ENCODE assay signal across 32 cellular contexts in the genomic region with DNA sequence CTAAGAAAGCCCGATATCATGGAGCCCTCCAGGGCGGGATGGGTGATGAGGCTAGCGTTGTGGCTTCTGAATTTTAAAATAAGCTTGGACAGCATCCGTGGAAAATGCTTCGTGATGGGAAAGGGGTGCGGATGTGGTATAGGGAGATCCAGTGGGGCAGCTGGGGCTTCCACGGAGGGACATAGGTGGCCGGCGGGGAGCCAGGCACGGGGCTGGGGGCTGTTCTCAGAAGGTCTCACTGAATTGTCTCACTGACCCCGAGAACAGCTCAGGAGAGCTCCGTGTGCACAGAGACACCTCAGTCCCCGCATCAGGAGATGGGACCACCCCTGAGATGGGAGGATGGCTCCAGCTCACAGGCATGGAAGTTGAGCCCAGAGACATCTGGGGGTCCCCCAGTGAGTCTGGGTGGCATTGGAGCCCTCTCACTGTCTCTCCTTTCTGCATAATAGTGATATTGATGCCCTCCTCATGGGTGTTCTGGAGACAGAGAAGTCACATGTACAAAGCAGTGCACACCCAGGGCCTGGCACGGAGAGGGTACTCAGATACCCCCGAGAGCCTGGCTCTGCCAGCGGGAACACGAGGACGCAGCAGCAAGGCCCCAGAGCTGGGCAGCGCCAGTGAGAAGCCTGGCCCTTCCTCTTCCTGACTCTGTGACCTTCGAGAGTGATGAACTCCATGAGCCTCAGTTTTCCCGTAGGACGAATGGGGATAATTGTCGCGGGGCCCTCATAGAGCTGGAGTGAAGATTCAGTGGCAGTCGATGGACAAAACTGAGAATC.
"Had no signal": no experiment of that assay in that cellular context is flagged by ENCODE, and none has a peak within 500 bp of the region (broad histone marks: within the 10 kb centered on the region; RNA-seq: fewer than 3 reads in every experiment).

No MANE protein-coding gene starts in this region.

- H3K4me1 ChIP-seq: ascending aorta, breast epithelium, colonic mucosa, heart left ventricle had no signal

- FAIRE-seq: frontal cortex had no signal

- H3K9me3 Mint-ChIP-seq: activated B cell treated with CpG ODN at 0.5 μM for 24 hours; activated CD8-positive, alpha-beta T cell treated with anti-CD3 and anti-CD28 coated beads for 36 hours; activated naive CD4-positive, alpha-beta T cell treated with anti-CD3 and anti-CD28 coated beads, Interleukin-2, amount 50 U/mL, for 72 hours; activated naive CD8-positive, alpha-beta T cell treated with anti-CD3 and anti-CD28 coated beads, Interleukin-2, amount 10 ng/mL, durations not matched to agents 7 days and 5 days; activated T-cell treated with anti-CD3 and anti-CD28 coated beads, Interleukin-2, amount 50 U/mL, for 4 hours; activated T-helper 17 cell treated with anti-CD3 and anti-CD28 coated beads, Interleukin-2, amount 50 U/mL, for 72 hours; T-helper 2 cell treated with Interferon-gamma antibody and Interleukin-4, amounts not matched to agents 5 μg/mL and 100 μg/mL, for 36 hours had no signal

- H3K36me3 Mint-ChIP-seq: activated naive CD4-positive, alpha-beta T cell treated with anti-CD3 and anti-CD28 coated beads, Interleukin-2, amount 50 U/mL, for 72 hours; activated naive CD8-positive, alpha-beta T cell treated with anti-CD3 and anti-CD28 coated beads, Interleukin-2, amount 10 ng/mL, durations not matched to agents 7 days and 5 days; brain had no signal

- H3K27me3 ChIP-seq: ascending aorta, cardiac muscle cell, colonic mucosa had no signal

- H3K27ac ChIP-seq: ascending aorta, breast epithelium, cardiac muscle cell, colonic mucosa, heart left ventricle, WERI-Rb-1 had no signal

- H3K9me3 ChIP-seq: ascending aorta, breast epithelium, colonic mucosa, heart left ventricle had no signal

- DNase-seq: activated B cell treated with CpG ODN at 0.5 μM for 24 hours; activated CD4-positive, alpha-beta T cell treated with anti-CD3 and anti-CD28 coated beads for 48 hours; activated CD4-positive, alpha-beta T cell treated with anti-CD3 and anti-CD28 coated beads, Interleukin-2, amount 50 U/mL, for 1 hour; activated CD4-positive, alpha-beta T cell treated with anti-CD3 and anti-CD28 coated beads, Interleukin-2, amount 50 U/mL, for 48 hours; activated CD8-positive, alpha-beta memory T cell treated with anti-CD3 and anti-CD28 coated beads for 24 hours; activated CD8-positive, alpha-beta T cell treated with anti-CD3 and anti-CD28 coated beads for 36 hours; activated effector memory CD4-positive, alpha-beta T cell treated with Interleukin-2 at 50 U/mL for 16 hours; activated gamma-delta T cell treated with Interleukin-2 at 50 U/mL for 16 hours; activated naive CD4-positive, alpha-beta T cell treated with Interleukin-2 at 50 U/mL for 16 hours; activated naive CD8-positive, alpha-beta T cell treated with anti-CD3 and anti-CD28 coated beads, Interleukin-2, amount 10 ng/mL, durations not matched to agents 7 days and 5 days; activated T-cell treated with anti-CD3 and anti-CD28 coated beads, Interleukin-2, amount 50 U/mL, for 4 hours; central memory CD4-positive, alpha-beta T cell; cerebellar nuclear complex; colonic mucosa; effector CD8-positive, alpha-beta T cell; foreskin fibroblast; glutamatergic neuron; heart left ventricle; T-helper 1 cell; T-helper 17 cell; T1000; WERI-Rb-1 had no signal

- H3K4me3 ChIP-seq: ascending aorta, breast epithelium, cardiac muscle cell, colonic mucosa, heart left ventricle had no signal

- H3K27ac Mint-ChIP-seq: activated B cell treated with CpG ODN at 0.5 μM for 24 hours; activated CD8-positive, alpha-beta T cell treated with anti-CD3 and anti-CD28 coated beads for 36 hours; activated naive CD8-positive, alpha-beta T cell treated with anti-CD3 and anti-CD28 coated beads, Interleukin-2, amount 10 ng/mL, durations not matched to agents 7 days and 5 days; activated T-helper 17 cell treated with anti-CD3 and anti-CD28 coated beads, Interleukin-2, amount 50 U/mL, for 72 hours; T-helper 17 cell; T-helper 2 cell treated with Interferon-gamma antibody and Interleukin-4, amounts not matched to agents 5 μg/mL and 100 μg/mL, for 36 hours had no signal

- H3K4me3 Mint-ChIP-seq: activated B cell treated with CpG ODN at 0.5 μM for 24 hours; activated CD8-positive, alpha-beta T cell treated with anti-CD3 and anti-CD28 coated beads for 36 hours; activated naive CD8-positive, alpha-beta T cell treated with anti-CD3 and anti-CD28 coated beads, Interleukin-2, amount 10 ng/mL, durations not matched to agents 7 days and 5 days; activated T-cell treated with anti-CD3 and anti-CD28 coated beads, Interleukin-2, amount 50 U/mL, for 4 hours; activated T-helper 17 cell treated with anti-CD3 and anti-CD28 coated beads, Interleukin-2, amount 50 U/mL, for 72 hours; T-helper 17 cell; T-helper 2 cell treated with Interferon-gamma antibody and Interleukin-4, amounts not matched to agents 5 μg/mL and 100 μg/mL, for 36 hours had no signal

- H3K4me1 Mint-ChIP-seq: activated T-helper 17 cell treated with anti-CD3 and anti-CD28 coated beads, Interleukin-2, amount 50 U/mL, for 72 hours had no signal

- ATAC-seq: activated CD4-positive, CD25-positive, alpha-beta regulatory T cell treated with anti-CD3 and anti-CD28 coated beads, Interleukin-2, amount 50 U/mL, for 24 hours; activated CD8-positive, alpha-beta T cell treated with anti-CD3 and anti-CD28 coated beads for 36 hours; activated naive CD4-positive, alpha-beta T cell treated with anti-CD3 and anti-CD28 coated beads, Interleukin-2, amount 50 U/mL, for 72 hours; activated T-cell treated with anti-CD3 and anti-CD28 coated beads, Interleukin-2, amount 50 U/mL, for 4 hours; activated T-helper 17 cell treated with anti-CD3 and anti-CD28 coated beads, Interleukin-2, amount 50 U/mL, for 72 hours; esophagus mucosa; T-helper 17 cell had no signal

- H3K36me3 ChIP-seq: ascending aorta, breast epithelium, cardiac muscle cell, colonic mucosa, heart left ventricle had no signal
